ENCODE assay signal across 9 cellular contexts in genomic region chr10:112314822-112315474, GRCh38. TPM values are rescaled to one million over a fixed set of nuclear protein-coding genes. Genes with fewer than 3 reads are reported as not detected.
DNase-seq lines count a peak whose midpoint lies in the region; ATAC-seq and TF ChIP-seq lines count a peak whose summit lies in the region.
"Had no signal": no experiment of that assay in that cellular context is flagged by ENCODE, and none has a peak within 500 bp of the region (broad histone marks: within the 10 kb centered on the region; RNA-seq: fewer than 3 reads in every experiment).

No MANE protein-coding gene starts in this region.

- H3K27me3 ChIP-seq in colonic mucosa = no peaks in the 10 kb centered on the region
- no peaks in the 10 kb centered on the region for H3K27me3 ChIP-seq in liver (ENCODE audit: control insufficient read depth in 4 of 4, insufficient read depth in 4 of 4, low read length in 3 of 4)

- TF ChIP-seq CTCF in colonic mucosa (IDR thresholded peaks at IDR 0.05) = peak; percentile 87
- TF ChIP-seq CTCF in liver (IDR thresholded peaks at IDR 0.05; ENCODE audit: low read depth, low read length, missing input control) = peak; percentile 91

- WGBS in liver = 25% methylated on average over 10 of the region's 10 CpGs

- intact Hi-C loops in colonic mucosa (cut with DNase I) = loop anchor here (5.0 to 10.0 kb wide), 3 partner anchors 117 to 180 kb away; no protein-coding TSS in a partner anchor

- no peak overlapping the region for H3K4me3 ChIP-seq in colonic mucosa
- H3K4me3 ChIP-seq in liver (ENCODE audit: low read depth in 1 of 3, low read length in 3 of 3) = no peak overlapping the region

- H3K36me3 ChIP-seq in colonic mucosa (no peaks in the 10 kb centered on the region), liver (ENCODE audit: control insufficient read depth in 4 of 4, insufficient read depth in 3 of 4, low read depth in 1 of 4, low read length in 3 of 4) (no peaks in the 10 kb centered on the region)

- H3K9me3 ChIP-seq in colonic mucosa (no peaks in the 10 kb centered on the region), liver (ENCODE audit: control insufficient read depth in 4 of 4, low read length in 3 of 4) (no peaks in the 10 kb centered on the region)

- H3K27ac ChIP-seq in colonic mucosa = no peak overlapping the region
- no peak overlapping the region for H3K27ac ChIP-seq in liver (ENCODE audit: low read depth in 1 of 2, low read length in 2 of 2)

- H3K9ac ChIP-seq in colonic mucosa (ENCODE audit: low read depth in 2 of 2, low read length in 2 of 2) (no peak overlapping the region), liver (ENCODE audit: low read depth in 1 of 2, low read length in 2 of 2) (no peak overlapping the region)

- ATAC-seq in HG02938 (IDR thresholded peaks at IDR 0.05; ENCODE audit: unreplicated experiment) = peak; percentile 85

- DNase-seq in NCI-H2081 (lab: John Stamatoyannopoulos, UW) (peak; percentile 51 to 53), NCI-H2081 treated with DMSO at 0.1 percent for 48 hours (lab: John Stamatoyannopoulos, UW) (no peak), NCI-H2171 treated with DMSO at 0.1 percent for 48 hours (lab: John Stamatoyannopoulos, UW) (peak; percentile 35), colonic mucosa (peak; percentile 81)
- DNase-seq in activated CD4-positive, alpha-beta T cell treated with anti-CD3 and anti-CD28 coated beads for 48 hours = peak; percentile 87
- peak; percentile 51 to 72 (median 63) for DNase-seq in stimulated activated CD4-positive, alpha-beta T cell treated with anti-CD3 and anti-CD28 coated beads, TNF-alpha, amount 100 ng/mL, for 24 hours (ENCODE audit: low read depth in 3 of 3)

- H3K4me1 ChIP-seq in colonic mucosa (no peaks in the 10 kb centered on the region), liver (ENCODE audit: control insufficient read depth in 4 of 4, insufficient read depth in 4 of 4, low read length in 3 of 4) (peaks cover 0 to 26% (median 6%) of the 10 kb centered on the region in 4 donors)

- TF ChIP-seq RAD21 in liver (IDR thresholded peaks at IDR 0.05) = peak; percentile 95 to 96

TF ChIP-seq in liver, 16 proteins besides CTCF, POLR2A, EP300 and RAD21:
- TF ChIP-seq REST (IDR thresholded peaks at IDR 0.05) (no peak), HNF4A (conservative IDR thresholded peaks at IDR 0.05) (no peak), YY1 (IDR thresholded peaks at IDR 0.05) (no peak), TAF1 (conservative IDR thresholded peaks at IDR 0.05) (no peak), ATF3 (IDR thresholded peaks at IDR 0.05) (no peak), FOXA2 (IDR thresholded peaks at IDR 0.05) (no peak)
TF ChIP-seq in liver: peak in this region for 0.

RNA-seq across cellular contexts. Expression of gene TECTB, which starts 31.7 kb away (rescaled TPM):
- total RNA-seq in colonic mucosa (not detected), liver (under 1 TPM; 0.05 to 0.08 TPM)
- polyA plus RNA-seq in liver = under 1 TPM; 0.08 to 0.44 TPM
- total RNA-seq: temporal lobe had no signal

RNA-seq across cellular contexts. Expression of gene ACSL5, which starts 59.0 kb away (rescaled TPM):
- total RNA-seq in colonic mucosa (100 to 1,000 TPM; 208 to 218 TPM), liver (100 to 1,000 TPM in 1 of 2 donors, 10 to 100 TPM in 1; 15.0 to 201 TPM)
- polyA plus RNA-seq in liver = 10 to 100 TPM; 32.0 to 55.0 TPM
